Comparison of ENCODE assay signal across 38 cellular contexts in genomic region chrX:11371106-11371505, GRCh38.
"Had no signal": no experiment of that assay in that cellular context is flagged by ENCODE, and none has a peak within 500 bp of the region (broad histone marks: within the 10 kb centered on the region; RNA-seq: fewer than 3 reads in every experiment).

No MANE protein-coding gene starts in this region.

- FAIRE-seq: bronchial epithelial cell had no signal

- H3K27ac ChIP-seq: adrenal gland, ascending aorta, body of pancreas, brain microvascular endothelial cell, breast epithelium, cardiac muscle cell had no signal

- H3K27me3 ChIP-seq: adrenal gland, ascending aorta, body of pancreas, brain microvascular endothelial cell, cardiac muscle cell had no signal

- H3K9me3 ChIP-seq: adrenal gland, ascending aorta, body of pancreas, breast epithelium had no signal

- H3K36me3 Mint-ChIP-seq: activated naive CD4-positive, alpha-beta T cell treated with anti-CD3 and anti-CD28 coated beads, Interleukin-2, amount 10 ng/mL, durations not matched to agents 7 days and 5 days; activated naive CD4-positive, alpha-beta T cell treated with anti-CD3 and anti-CD28 coated beads, Interleukin-2, amount 50 U/mL, for 24 hours; activated naive CD4-positive, alpha-beta T cell treated with anti-CD3 and anti-CD28 coated beads, Interleukin-2, amount 50 U/mL, for 72 hours; activated naive CD8-positive, alpha-beta T cell; activated naive CD8-positive, alpha-beta T cell treated with anti-CD3 and anti-CD28 coated beads for 36 hours; activated naive CD8-positive, alpha-beta T cell treated with anti-CD3 and anti-CD28 coated beads, Interleukin-2, amount 10 ng/mL, durations not matched to agents 7 days and 5 days; brain had no signal

- H3K36me3 ChIP-seq: adrenal gland, ascending aorta, brain microvascular endothelial cell, breast epithelium, cardiac muscle cell had no signal

- H3K4me1 ChIP-seq: adrenal gland, ascending aorta, body of pancreas, breast epithelium had no signal

- H3K9me3 Mint-ChIP-seq: activated naive CD4-positive, alpha-beta T cell treated with anti-CD3 and anti-CD28 coated beads for 36 hours; activated naive CD4-positive, alpha-beta T cell treated with anti-CD3 and anti-CD28 coated beads, Interleukin-2, amount 10 ng/mL, durations not matched to agents 7 days and 5 days; activated naive CD4-positive, alpha-beta T cell treated with anti-CD3 and anti-CD28 coated beads, Interleukin-2, amount 50 U/mL, for 24 hours; activated naive CD8-positive, alpha-beta T cell treated with anti-CD3 and anti-CD28 coated beads for 36 hours; activated naive CD8-positive, alpha-beta T cell treated with anti-CD3 and anti-CD28 coated beads, Interleukin-2, amount 10 ng/mL, durations not matched to agents 7 days and 5 days; activated naive CD8-positive, alpha-beta T cell treated with anti-CD3 and anti-CD28 coated beads, Interleukin-2, amount 50 U/mL, for 24 hours; activated T-cell treated with anti-CD3 and anti-CD28 coated beads, Interleukin-2, amount 50 U/mL, for 24 hours; activated T-cell treated with anti-CD3 and anti-CD28 coated beads, Interleukin-2, amount 50 U/mL, for 4 hours; activated T-helper 17 cell treated with anti-CD3 and anti-CD28 coated beads, Interleukin-2, amount 50 U/mL, for 72 hours; activated T-helper 2 cell treated with anti-CD3 and anti-CD28 coated beads, Interferon-gamma antibody, Interleukin-2, Interleukin-4, amounts not matched to agents 10 μg/mL and 5 μg/mL and 100 μg/mL, durations not matched to agents 14 hours and 24 hours and 36 hours; central memory CD8-positive, alpha-beta T cell had no signal

- H3K4me1 Mint-ChIP-seq: activated naive CD4-positive, alpha-beta T cell treated with anti-CD3 and anti-CD28 coated beads, Interleukin-2, amount 10 ng/mL, durations not matched to agents 7 days and 5 days; activated naive CD4-positive, alpha-beta T cell treated with anti-CD3 and anti-CD28 coated beads, Interleukin-2, amount 50 U/mL, for 24 hours; activated naive CD8-positive, alpha-beta T cell treated with anti-CD3 and anti-CD28 coated beads for 36 hours; activated naive CD8-positive, alpha-beta T cell treated with anti-CD3 and anti-CD28 coated beads, Interleukin-2, amount 10 ng/mL, durations not matched to agents 7 days and 5 days; activated naive CD8-positive, alpha-beta T cell treated with anti-CD3 and anti-CD28 coated beads, Interleukin-2, amount 50 U/mL, for 24 hours; activated T-helper 17 cell treated with anti-CD3 and anti-CD28 coated beads, Interleukin-2, amount 50 U/mL, for 72 hours; brain; central memory CD8-positive, alpha-beta T cell had no signal

- H3K4me3 Mint-ChIP-seq: activated naive CD4-positive, alpha-beta T cell treated with anti-CD3 and anti-CD28 coated beads for 36 hours; activated naive CD4-positive, alpha-beta T cell treated with anti-CD3 and anti-CD28 coated beads, Interleukin-2, amount 10 ng/mL, durations not matched to agents 7 days and 5 days; activated naive CD4-positive, alpha-beta T cell treated with anti-CD3 and anti-CD28 coated beads, Interleukin-2, amount 50 U/mL, for 24 hours; activated naive CD8-positive, alpha-beta T cell; activated naive CD8-positive, alpha-beta T cell treated with anti-CD3 and anti-CD28 coated beads for 36 hours; activated naive CD8-positive, alpha-beta T cell treated with anti-CD3 and anti-CD28 coated beads, Interleukin-2, amount 10 ng/mL, durations not matched to agents 7 days and 5 days; activated naive CD8-positive, alpha-beta T cell treated with anti-CD3 and anti-CD28 coated beads, Interleukin-2, amount 50 U/mL, for 24 hours; activated T-cell treated with anti-CD3 and anti-CD28 coated beads, Interleukin-2, amount 50 U/mL, for 24 hours; activated T-cell treated with anti-CD3 and anti-CD28 coated beads, Interleukin-2, amount 50 U/mL, for 4 hours; activated T-cell treated with anti-CD3 and anti-CD28 coated beads, Interleukin-2, amount 50 U/mL, for 72 hours; activated T-helper 17 cell treated with anti-CD3 and anti-CD28 coated beads, Interleukin-2, amount 50 U/mL, for 72 hours; brain; central memory CD8-positive, alpha-beta T cell had no signal

- H3K4me3 ChIP-seq: adrenal gland, ascending aorta, body of pancreas, breast epithelium, cardiac muscle cell had no signal

- H3K27ac Mint-ChIP-seq: activated naive CD4-positive, alpha-beta T cell treated with anti-CD3 and anti-CD28 coated beads for 36 hours; activated naive CD4-positive, alpha-beta T cell treated with anti-CD3 and anti-CD28 coated beads, Interleukin-2, amount 10 ng/mL, durations not matched to agents 7 days and 5 days; activated naive CD4-positive, alpha-beta T cell treated with anti-CD3 and anti-CD28 coated beads, Interleukin-2, amount 50 U/mL, for 24 hours; activated naive CD4-positive, alpha-beta T cell treated with anti-CD3 and anti-CD28 coated beads, Interleukin-2, amount 50 U/mL, for 72 hours; activated naive CD8-positive, alpha-beta T cell; activated naive CD8-positive, alpha-beta T cell treated with anti-CD3 and anti-CD28 coated beads for 36 hours; activated naive CD8-positive, alpha-beta T cell treated with anti-CD3 and anti-CD28 coated beads, Interleukin-2, amount 10 ng/mL, durations not matched to agents 7 days and 5 days; activated naive CD8-positive, alpha-beta T cell treated with anti-CD3 and anti-CD28 coated beads, Interleukin-2, amount 50 U/mL, for 24 hours; activated T-cell treated with anti-CD3 and anti-CD28 coated beads, Interleukin-2, amount 50 U/mL, for 24 hours; activated T-cell treated with anti-CD3 and anti-CD28 coated beads, Interleukin-2, amount 50 U/mL, for 72 hours; activated T-helper 17 cell treated with anti-CD3 and anti-CD28 coated beads, Interleukin-2, amount 50 U/mL, for 72 hours; activated T-helper 2 cell treated with anti-CD3 and anti-CD28 coated beads, Interferon-gamma antibody, Interleukin-2, Interleukin-4, amounts not matched to agents 10 μg/mL and 5 μg/mL and 100 μg/mL, durations not matched to agents 14 hours and 24 hours and 36 hours; brain had no signal

- ATAC-seq: activated naive CD4-positive, alpha-beta T cell treated with anti-CD3 and anti-CD28 coated beads, Interleukin-2, amount 50 U/mL, for 72 hours; activated naive CD8-positive, alpha-beta T cell treated with anti-CD3 and anti-CD28 coated beads, Interleukin-2, amount 50 U/mL, for 24 hours; activated T-cell treated with anti-CD3 and anti-CD28 coated beads, Interleukin-2, amount 50 U/mL, for 4 hours; activated T-cell treated with anti-CD3 and anti-CD28 coated beads, Interleukin-2, amount 50 U/mL, for 72 hours; activated T-helper 17 cell treated with anti-CD3 and anti-CD28 coated beads, Interleukin-2, amount 50 U/mL, for 72 hours; body of pancreas had no signal

- DNase-seq: activated effector memory CD4-positive, alpha-beta T cell treated with anti-CD3 and anti-CD28 coated beads, Interleukin-2, amount 50 U/mL, for 16 hours; activated effector memory CD4-positive, alpha-beta T cell treated with Interleukin-2 at 50 U/mL for 16 hours; activated gamma-delta T cell; activated gamma-delta T cell treated with Interleukin-2 at 50 U/mL for 16 hours; activated naive CD4-positive, alpha-beta T cell; activated naive CD4-positive, alpha-beta T cell treated with anti-CD3 and anti-CD28 coated beads for 36 hours; activated naive CD4-positive, alpha-beta T cell treated with anti-CD3 and anti-CD28 coated beads, Interleukin-2, amount 10 ng/mL, durations not matched to agents 7 days and 5 days; activated naive CD4-positive, alpha-beta T cell treated with anti-CD3 and anti-CD28 coated beads, Interleukin-2, amount 50 U/mL, for 16 hours; activated naive CD4-positive, alpha-beta T cell treated with Interleukin-2 at 50 U/mL for 16 hours; activated naive CD8-positive, alpha-beta T cell treated with anti-CD3 and anti-CD28 coated beads for 36 hours; activated naive CD8-positive, alpha-beta T cell treated with anti-CD3 and anti-CD28 coated beads, Interleukin-2, amount 10 ng/mL, durations not matched to agents 7 days and 5 days; activated naive CD8-positive, alpha-beta T cell treated with anti-CD3 and anti-CD28 coated beads, Interleukin-2, amount 50 U/mL, for 24 hours; activated T-cell treated with anti-CD3 and anti-CD28 coated beads, Interleukin-2, amount 50 U/mL, for 1 hour; activated T-cell treated with anti-CD3 and anti-CD28 coated beads, Interleukin-2, amount 50 U/mL, for 24 hours; activated T-cell treated with anti-CD3 and anti-CD28 coated beads, Interleukin-2, amount 50 U/mL, for 4 hours; activated T-cell treated with anti-CD3 and anti-CD28 coated beads, Interleukin-2, amount 50 U/mL, for 48 hours; activated T-cell treated with anti-CD3 and anti-CD28 coated beads, Interleukin-2, amount 50 U/mL, for 72 hours; adrenal gland; amniotic stem cell; amygdala; anterior cingulate cortex; aorta; body of pancreas; brain microvascular endothelial cell; caudate nucleus; central memory CD4-positive, alpha-beta T cell; cerebellar nuclear complex had no signal

- H3K27me3 Mint-ChIP-seq: activated naive CD4-positive, alpha-beta T cell treated with anti-CD3 and anti-CD28 coated beads, Interleukin-2, amount 10 ng/mL, durations not matched to agents 7 days and 5 days; activated naive CD4-positive, alpha-beta T cell treated with anti-CD3 and anti-CD28 coated beads, Interleukin-2, amount 50 U/mL, for 24 hours; activated naive CD8-positive, alpha-beta T cell treated with anti-CD3 and anti-CD28 coated beads, Interleukin-2, amount 10 ng/mL, durations not matched to agents 7 days and 5 days; activated T-helper 17 cell treated with anti-CD3 and anti-CD28 coated beads, Interleukin-2, amount 50 U/mL, for 72 hours; central memory CD8-positive, alpha-beta T cell had no signal
